Comparison of ENCODE assay signal across 24 cellular contexts in the genomic region with DNA sequence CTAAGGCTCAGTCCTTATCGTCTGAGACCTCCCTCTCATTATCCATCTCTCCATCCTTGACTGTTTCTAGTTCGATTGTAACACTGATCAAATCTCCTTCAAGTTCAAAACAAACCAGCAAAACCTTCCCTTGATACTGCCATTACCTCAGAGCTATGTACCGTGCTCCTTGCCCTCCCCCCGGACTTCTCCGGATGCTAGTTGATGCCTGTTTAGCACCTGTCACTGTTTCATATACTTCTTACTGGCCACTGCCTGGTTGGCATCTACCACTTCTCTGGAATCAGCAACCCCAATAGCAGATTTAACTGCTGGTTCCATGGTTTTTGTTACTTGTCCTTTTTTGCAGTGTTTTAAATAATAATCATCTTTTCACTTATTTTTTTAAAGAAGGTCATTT.
"Had no signal": no experiment of that assay in that cellular context is flagged by ENCODE, and none has a peak within 500 bp of the region (broad histone marks: within the 10 kb centered on the region; RNA-seq: fewer than 3 reads in every experiment).

No MANE protein-coding gene starts in this region.

- H3K9ac ChIP-seq: neural progenitor cell had no signal

- H3K36me3 ChIP-seq: neural progenitor cell, pancreas, prostate gland, right lobe of liver, sigmoid colon, stomach, tibial artery, transverse colon, upper lobe of left lung, vagina had no signal

- H3K27me3 ChIP-seq: neural progenitor cell, pancreas, right lobe of liver, sigmoid colon, stomach, tibial artery, transverse colon, upper lobe of left lung, vagina had no signal

- H3K4me1 Mint-ChIP-seq: natural killer cell; stimulated activated naive B cell treated with anti-CD40 and anti-IgM and Interleukin-4, amounts not matched to agents 10 μg/mL and 1 μg/mL and 100 μg/mL, for 72 hours had no signal

- H2AFZ ChIP-seq: neural progenitor cell had no signal

- H3K4me3 ChIP-seq: neural progenitor cell, pancreas, prostate gland, right lobe of liver, sigmoid colon, stomach, tibial artery, transverse colon, upper lobe of left lung, vagina had no signal

- H3K4me1 ChIP-seq: pancreas, right lobe of liver, upper lobe of left lung had no signal

- H3K27ac Mint-ChIP-seq: naive thymus-derived CD4-positive, alpha-beta T cell; natural killer cell; nephron; neural progenitor cell; stimulated activated effector memory CD8-positive, alpha-beta T cell treated with anti-CD3 and anti-CD28 coated beads, Interleukin-12 subunit alpha, Interleukin-12 subunit beta, amount 100 ng/mL, for 72 hours; stimulated activated naive B cell treated with anti-CD40 and anti-IgM and Interleukin-4, amounts not matched to agents 10 μg/mL and 1 μg/mL and 100 μg/mL, for 72 hours; stimulated activated naive CD8-positive, alpha-beta T cell treated with anti-CD3 and anti-CD28 coated beads, Interleukin-15, Interleukin-2, amounts not matched to agents 100 ng/mL and 50 ng/mL, for 24 hours had no signal

- H3K9me3 Mint-ChIP-seq: naive thymus-derived CD4-positive, alpha-beta T cell; natural killer cell; nephron; neural progenitor cell; stimulated activated effector memory CD8-positive, alpha-beta T cell treated with anti-CD3 and anti-CD28 coated beads, Interleukin-12 subunit alpha, Interleukin-12 subunit beta, amount 100 ng/mL, for 72 hours; stimulated activated naive B cell treated with anti-CD40 and anti-IgM and Interleukin-4, amounts not matched to agents 10 μg/mL and 1 μg/mL and 100 μg/mL, for 72 hours; stimulated activated naive CD8-positive, alpha-beta T cell treated with anti-CD3 and anti-CD28 coated beads, Interleukin-15, Interleukin-2, amounts not matched to agents 100 ng/mL and 50 ng/mL, for 24 hours had no signal

- H3K27me3 Mint-ChIP-seq: stimulated activated naive CD8-positive, alpha-beta T cell treated with anti-CD3 and anti-CD28 coated beads, Interleukin-15, Interleukin-2, amounts not matched to agents 100 ng/mL and 50 ng/mL, for 24 hours had no signal

- DNase-seq: naive thymus-derived CD4-positive, alpha-beta T cell; natural killer cell; occipital lobe; pancreas; right cardiac atrium; right lobe of liver; sigmoid colon; small intestine; stimulated activated CD4-positive, alpha-beta T cell treated with anti-CD3 and anti-CD28 coated beads, Interleukin-15, amount 100 ng/mL, for 24 hours; stimulated activated CD4-positive, alpha-beta T cell treated with anti-CD3 and anti-CD28 coated beads, Interleukin-2, amount 100 ng/mL, for 24 hours; stimulated activated CD4-positive, alpha-beta T cell treated with anti-CD3 and anti-CD28 coated beads, Interleukin-2, amount 100 ng/mL, for 48 hours; stimulated activated CD4-positive, alpha-beta T cell treated with anti-CD3 and anti-CD28 coated beads, Interleukin-4, amount 100 ng/mL, for 24 hours; stimulated activated naive B cell treated with anti-CD40 and anti-IgM and Interleukin-4, amounts not matched to agents 10 μg/mL and 1 μg/mL and 100 μg/mL, for 72 hours; stimulated activated naive CD4-positive, alpha-beta T cell treated with Interleukin-2 at 50 U/mL for 16 hours; stomach; tibial artery; transverse colon; upper lobe of left lung had no signal

- H3K4me2 ChIP-seq: neural progenitor cell had no signal

- H3K27ac ChIP-seq: neural progenitor cell, pancreas, prostate gland, right lobe of liver, stomach, upper lobe of left lung, vagina had no signal

- ATAC-seq: naive thymus-derived CD4-positive, alpha-beta T cell; natural killer cell; pancreas; right cardiac atrium; right lobe of liver; stimulated activated effector memory CD8-positive, alpha-beta T cell treated with anti-CD3 and anti-CD28 coated beads, Interleukin-12 subunit alpha, Interleukin-12 subunit beta, amount 100 ng/mL, for 72 hours; stimulated activated naive B cell treated with anti-CD40 and anti-IgM and Interleukin-4, amounts not matched to agents 10 μg/mL and 1 μg/mL and 100 μg/mL, for 72 hours had no signal

- H3K36me3 Mint-ChIP-seq: natural killer cell; stimulated activated effector memory CD8-positive, alpha-beta T cell treated with anti-CD3 and anti-CD28 coated beads, Interleukin-12 subunit alpha, Interleukin-12 subunit beta, amount 100 ng/mL, for 72 hours; stimulated activated naive B cell treated with anti-CD40 and anti-IgM and Interleukin-4, amounts not matched to agents 10 μg/mL and 1 μg/mL and 100 μg/mL, for 72 hours had no signal

- H3K4me3 Mint-ChIP-seq: naive thymus-derived CD4-positive, alpha-beta T cell; natural killer cell; nephron; neural progenitor cell; stimulated activated effector memory CD8-positive, alpha-beta T cell treated with anti-CD3 and anti-CD28 coated beads, Interleukin-12 subunit alpha, Interleukin-12 subunit beta, amount 100 ng/mL, for 72 hours; stimulated activated naive B cell treated with anti-CD40 and anti-IgM and Interleukin-4, amounts not matched to agents 10 μg/mL and 1 μg/mL and 100 μg/mL, for 72 hours; stimulated activated naive CD8-positive, alpha-beta T cell treated with anti-CD3 and anti-CD28 coated beads, Interleukin-15, Interleukin-2, amounts not matched to agents 100 ng/mL and 50 ng/mL, for 24 hours had no signal

- H3K9me3 ChIP-seq: pancreas, prostate gland, right lobe of liver, sigmoid colon, stomach, tibial artery, transverse colon, upper lobe of left lung, vagina had no signal
